ENCODE assay signal across 8 cellular contexts in the genomic region with DNA sequence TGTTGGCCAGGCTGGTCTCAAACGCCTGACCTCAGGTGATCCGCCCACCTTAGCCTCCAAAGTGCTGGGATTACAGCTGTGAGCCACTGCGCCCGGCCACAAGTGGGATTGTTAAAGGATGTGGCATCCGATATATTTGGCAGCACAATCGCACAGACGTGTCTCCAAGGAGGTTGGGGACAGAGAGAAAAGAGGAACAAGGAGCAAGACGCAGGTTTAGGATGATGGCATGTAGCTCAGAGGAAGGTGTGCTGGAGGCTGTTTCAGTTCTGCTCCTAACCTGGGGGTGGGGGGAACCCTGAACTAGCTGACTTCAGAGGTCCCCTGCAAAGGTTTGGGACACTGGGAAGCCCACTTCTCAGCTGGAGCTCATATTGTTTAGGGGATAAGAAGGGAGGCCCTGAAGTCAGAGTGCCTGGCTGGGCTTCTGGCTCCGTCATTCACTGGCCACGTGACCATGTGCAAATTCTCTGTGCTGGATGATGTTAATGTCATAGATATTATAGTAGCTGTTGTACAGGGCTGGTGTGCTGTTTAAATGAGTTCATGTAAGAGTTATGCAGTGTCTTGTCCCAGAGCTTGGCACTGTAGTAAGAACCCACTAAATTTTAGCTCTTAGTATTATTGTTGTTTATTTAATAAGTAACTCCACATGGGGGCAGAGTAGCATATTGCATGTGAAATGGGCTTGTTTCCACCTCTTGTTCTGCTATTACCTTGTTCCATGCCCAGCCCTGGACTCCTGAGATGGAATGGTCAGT.
A peak's percentile ranks its signal among the peaks of the same experiment; 100 is the strongest.
DNase-seq lines count a peak whose midpoint lies in the region; ATAC-seq and TF ChIP-seq lines count a peak whose summit lies in the region.

No MANE protein-coding gene starts in this region.

- H3K14ac ChIP-seq in IMR-90 (replicated peaks; ENCODE audit: low read depth, low read length), result peak overlapping the region; percentile 50

- peak; percentile 19 for TF ChIP-seq CTCF in AG04449 (IDR thresholded peaks at IDR 0.05; ENCODE audit: insufficient read depth, low read length, missing control alignments)
- peak; percentile 32; the same call in 1 of the 2 replicates for TF ChIP-seq CTCF in IMR-90 (conservative IDR thresholded peaks at IDR 0.05; ENCODE audit: low read depth, low read length)

- H2AK5ac ChIP-seq in IMR-90 (ENCODE audit: low read depth, low read length), result peak overlapping the region; percentile 75

- CTCF ChIA-PET in AG04449 (lab: Yijun Ruan, JAX) (interaction anchor here (0.6 to 10.2 kb wide), 14 partner anchors 14 to 860 kb away, joined by 3 to 260 read pairs (median 3); partner anchors contain the start of gene DCPS), IMR-90 (lab: Yijun Ruan, JAX) (interaction anchor here (0.7 to 1.5 kb wide), 3 partner anchors 19 to 177 kb away, joined by 3 to 4 read pairs (median 3); no protein-coding TSS in a partner anchor)

- H3K79me1 ChIP-seq in IMR-90 (ENCODE audit: low read depth in 1 of 2, low read length in 2 of 2), result no peaks in the 10 kb centered on the region

- peak overlapping the region; percentile 82 for H2BK5ac ChIP-seq in IMR-90 (ENCODE audit: low read depth, low read length, poor library complexity, severe bottlenecking)

- H3K4ac ChIP-seq in IMR-90 (ENCODE audit: low read depth, low read length), result peak overlapping the region; percentile 49

- no peaks in the 10 kb centered on the region for H3K9me3 ChIP-seq in IMR-90 (ENCODE audit: control insufficient read depth, insufficient read depth, low read length)

- in situ Hi-C loops in IMR-90 (cut with MboI; ENCODE audit: low sequenced_read_pairs), result no loop called here

- 0 out of 2 replicates have a peak overlapping the region, but pooled peaks have one; percentile 49 for H3K23ac ChIP-seq in IMR-90 (ENCODE audit: low read depth, low read length)

- no peak overlapping the region for H3K4me3 ChIP-seq in AG04449 (ENCODE audit: low read depth, low read length)
- no peak overlapping the region for H3K4me3 ChIP-seq in IMR-90 (ENCODE audit: insufficient read depth, low read depth, low read length)

- H2BK20ac ChIP-seq in IMR-90 (ENCODE audit: low read depth, low read length), result 0 out of 2 replicates have a peak overlapping the region, but pooled peaks have one; percentile 26

- H3K9ac ChIP-seq in IMR-90 (ENCODE audit: low read depth, low read length), result peak overlapping the region; percentile 9; the same call in 1 of the 2 replicates

- peak overlapping the region; percentile 75 for H3K18ac ChIP-seq in IMR-90 (ENCODE audit: low read depth, low read length)

- H4K8ac ChIP-seq in IMR-90 (ENCODE audit: low read depth in 2 of 2, low read length in 2 of 2), result peak overlapping the region in 1 of 2 experiments; percentile 74; a peak in 2 of 4 replicates

- DNase-seq in AG04449 (ENCODE audit: low read depth, low spot score) (peak; percentile 47), IMR-90 (peak; percentile 81), cerebellum (ENCODE audit: low spot score) (peak; percentile 21), DMS53 (lab: John Stamatoyannopoulos, UW) (no peak), GM19238 (ENCODE audit: insufficient read length, low spot score) (no peak), NCI-H128 (lab: John Stamatoyannopoulos, UW; ENCODE audit: unreplicated experiment) (no peak), putamen (ENCODE audit: low spot score) (no peak)

- no peaks in the 10 kb centered on the region for H3K36me3 ChIP-seq in IMR-90 (ENCODE audit: control insufficient read depth, insufficient read depth, low read length)

- H3K27me3 ChIP-seq in IMR-90 (ENCODE audit: control insufficient read depth, insufficient read depth, low read length), result no peaks in the 10 kb centered on the region

- intact Hi-C loops in IMR-90 (cut with micrococcal nuclease), result no loop called here

- POLR2A ChIA-PET in AG04449 (lab: Yijun Ruan, JAX), result interaction anchor here (0.6 kb wide), 1 partner anchor 515 kb away, joined by 3 read pairs; the partner anchor contains the start of gene KIRREL3
- POLR2A ChIA-PET in IMR-90 (lab: Charles Lee; ENCODE audit: unreplicated experiment), result no interaction called here

- BruUV-seq in IMR-90 (replicated peaks; lab: Mats Ljungman, UMichigan), result no TSS peak

- peaks cover 12% of the 10 kb centered on the region; the same call in 1 of the 2 replicates for H3K9me1 ChIP-seq in IMR-90 (ENCODE audit: insufficient read depth, low read length)

- peak; percentile 33; the same call in 1 of the 2 replicates for TF ChIP-seq RAD21 in IMR-90 (IDR thresholded peaks at IDR 0.05; ENCODE audit: low read length)

- 87% methylated on average over 9 of the region's 10 CpGs; no CpG with 5 or more reads in 1 of the 2 experiments for WGBS in IMR-90 (ENCODE audit: extremely low coverage in 2 of 2, insufficient read length in 1 of 2), 2 experiments

- no peak overlapping the region for H3K56ac ChIP-seq in IMR-90 (ENCODE audit: extremely low read depth, insufficient read depth, low read length)

- no peak for TF ChIP-seq POLR2A in IMR-90 (IDR thresholded peaks at IDR 0.05; ENCODE audit: low read depth, low read length)

- H2BK15ac ChIP-seq in IMR-90 (ENCODE audit: low read depth, low read length), result peak overlapping the region; percentile 65; the same call in 2 of the 3 replicates

- no peaks in the 10 kb centered on the region for H4K20me1 ChIP-seq in IMR-90 (ENCODE audit: insufficient read depth, low read length)

- H2BK120ac ChIP-seq in IMR-90 (ENCODE audit: low read depth, low read length), result peak overlapping the region; percentile 44

- peak overlapping the region; percentile 85 for H4K5ac ChIP-seq in IMR-90 (ENCODE audit: low read depth, low read length)

- peak overlapping the region; percentile 69; the same call in 1 of the 2 replicates for H4K91ac ChIP-seq in IMR-90 (ENCODE audit: insufficient read depth, low read depth, low read length)

- H2AFZ ChIP-seq in IMR-90 (replicated peaks; ENCODE audit: low read length, poor library complexity), result peak overlapping the region; percentile 2

- dilution Hi-C loops in IMR-90 (cut with HindIII; ENCODE audit: low sequenced_read_pairs, unreplicated experiment), result no loop called here

- peak overlapping the region; percentile 24; the same call in 1 of the 2 replicates for H3K27ac ChIP-seq in IMR-90 (ENCODE audit: insufficient read depth, low read length)

- H3K4me2 ChIP-seq in IMR-90 (ENCODE audit: low read depth, low read length), result peak overlapping the region; percentile 17; the same call in 1 of the 2 replicates

- peaks cover 21% of the 10 kb centered on the region for H3K4me1 ChIP-seq in IMR-90 (ENCODE audit: control insufficient read depth, insufficient read depth, low read length)

- ATAC-seq in GM18907 (IDR thresholded peaks at IDR 0.05; ENCODE audit: unreplicated experiment), result peak; percentile 39
- peak; percentile 70 for ATAC-seq in IMR-90 (ENCODE audit: low read depth)

- peak overlapping the region; percentile 20 for H2AK9ac ChIP-seq in IMR-90 (replicated peaks; ENCODE audit: low read depth, low read length, poor library complexity)

TF ChIP-seq in IMR-90, 13 proteins besides CTCF, POLR2A, EP300 and RAD21:
- 0 out of 2 replicates have a peak, but pooled peaks have one; percentile 15 for TF ChIP-seq MAZ (IDR thresholded peaks at IDR 0.05; ENCODE audit: borderline replicate concordance, low read depth, low read length)
- no peak; the same call in 1 of the 2 replicates for TF ChIP-seq BHLHE40 (IDR thresholded peaks at IDR 0.05; ENCODE audit: low read depth, low read length)
- 0 out of 2 replicates have a peak, but pooled peaks have one; percentile 16 for TF ChIP-seq SMC3 (IDR thresholded peaks at IDR 0.05; ENCODE audit: low read depth, low read length)
- TF ChIP-seq NFE2L2 (IDR thresholded peaks at IDR 0.05; ENCODE audit: low read depth, low read length), result no peak
- TF ChIP-seq USF2 (IDR thresholded peaks at IDR 0.05; ENCODE audit: low read depth, low read length), result peak; percentile 91
- TF ChIP-seq RCOR1 (IDR thresholded peaks at IDR 0.05; ENCODE audit: insufficient replicate concordance, low read length), result no peak
- no peak for TF ChIP-seq MAFK (IDR thresholded peaks at IDR 0.05; ENCODE audit: low read depth, low read length)
- TF ChIP-seq MXI1 (IDR thresholded peaks at IDR 0.05; ENCODE audit: borderline replicate concordance, low read depth, low read length), result no peak
- no peak for TF ChIP-seq ELK1 (IDR thresholded peaks at IDR 0.05; ENCODE audit: borderline replicate concordance, low read depth, low read length)
- no peak for TF ChIP-seq CEBPB (IDR thresholded peaks at IDR 0.05; ENCODE audit: low read depth, low read length)
- TF ChIP-seq RFX5 (IDR thresholded peaks at IDR 0.05; ENCODE audit: low read depth, low read length), result no peak
- no peak for TF ChIP-seq FOS (IDR thresholded peaks at IDR 0.05; ENCODE audit: low read depth, low read length)

Comparison
In these comparisons a context has a peak if more than half of its experiments do, and no peak if none do; other contexts are left out.
1. DNase-seq: peak in AG04449 (single experiment), IMR-90 (single experiment) and cerebellum (single experiment); none in DMS53 (single experiment), GM19238 (single experiment), NCI-H128 (single experiment) and putamen (single experiment).